In genomic region chr4:1043658-1044468, GRCh38 we compare ENCODE assay signal across 9 cellular contexts. TPM values are rescaled to one million over a fixed set of nuclear protein-coding genes. Genes with fewer than 3 reads are reported as not detected.
DNase-seq lines count a peak whose midpoint lies in the region; ATAC-seq and TF ChIP-seq lines count a peak whose summit lies in the region.
"Had no signal": no experiment of that assay in that cellular context is flagged by ENCODE, and none has a peak within 500 bp of the region (broad histone marks: within the 10 kb centered on the region; RNA-seq: fewer than 3 reads in every experiment).

No MANE protein-coding gene starts in this region.

- no peak overlapping the region for H3K27ac Mint-ChIP-seq in nephron progenitor cell

- H3K9me3 ChIP-seq in fibroblast of lung (ENCODE audit: control insufficient read depth, insufficient read depth, low read depth, low read length) = no peaks in the 10 kb centered on the region
- H3K9me3 ChIP-seq: BLaER1 had no signal

- H3K36me3 Mint-ChIP-seq in nephron progenitor cell (ENCODE audit: low read depth) = no peaks in the 10 kb centered on the region

- H3K27me3 ChIP-seq in fibroblast of lung (ENCODE audit: control insufficient read depth, insufficient read depth, low read length) = no peaks in the 10 kb centered on the region

- H4K20me1 ChIP-seq in fibroblast of lung (ENCODE audit: control insufficient read depth, extremely low read depth, insufficient read depth, low read length) = no peaks in the 10 kb centered on the region

- TF ChIP-seq CTCF in fibroblast of lung (conservative IDR thresholded peaks at IDR 0.05 in 1 of 2, IDR thresholded peaks at IDR 0.05 in 1 of 2; ENCODE audit: low read depth in 1 of 2, low read length in 2 of 2) (no peak), nephron progenitor cell (IDR thresholded peaks at IDR 0.05) (no peak)

- H3K4me1 Mint-ChIP-seq in nephron progenitor cell = peaks cover 64% of the 10 kb centered on the region

- H3K27me3 Mint-ChIP-seq in nephron progenitor cell (ENCODE audit: low read depth, poor library complexity) = peaks cover 46% of the 10 kb centered on the region

- DNase-seq in activated CD4-positive, CD25-positive, alpha-beta regulatory T cell (lab: John Stamatoyannopoulos, UW) = no peak
- DNase-seq in SKM-1 treated with dmso at 0.1 percent for 144 hours (lab: John Stamatoyannopoulos, UW; ENCODE audit: unreplicated experiment) (peak; percentile 76), fibroblast of lung (ENCODE audit: low read depth in 2 of 2) (peak; percentile 99), nephron progenitor cell (peak; percentile 61), ureter (ENCODE audit: low spot score) (peak; percentile 84)

- H3K4me1 ChIP-seq in fibroblast of lung (ENCODE audit: control insufficient read depth, extremely low read depth, insufficient read depth, low read length) = peaks cover 22% of the 10 kb centered on the region

- H3K79me2 ChIP-seq in fibroblast of lung (ENCODE audit: control insufficient read depth, insufficient read depth, low read length) = no peaks in the 10 kb centered on the region

- H3K36me3 ChIP-seq in fibroblast of lung (ENCODE audit: control insufficient read depth, insufficient read depth, low read length) = no peaks in the 10 kb centered on the region
- H3K36me3 ChIP-seq: BLaER1 had no signal

- no peaks in the 10 kb centered on the region for H3K9me3 Mint-ChIP-seq in nephron progenitor cell

- peak overlapping the region; percentile 85 for H3K27ac ChIP-seq in fibroblast of lung (ENCODE audit: insufficient read depth, low read length)
- H3K27ac ChIP-seq: BLaER1 had no signal

- ATAC-seq in activated CD4-positive, CD25-positive, alpha-beta regulatory T cell treated with anti-CD3 and anti-CD28 coated beads, Interleukin-2, amount 50 U/mL, for 24 hours = peak; percentile 45 to 52
- ATAC-seq in HG02759 (IDR thresholded peaks at IDR 0.05; ENCODE audit: unreplicated experiment) (no peak), HG03565 (IDR thresholded peaks at IDR 0.05; ENCODE audit: unreplicated experiment) (no peak)

- H3K4me2 ChIP-seq in fibroblast of lung (ENCODE audit: extremely low read depth, insufficient read depth, low read length) = peak overlapping the region; percentile 76
- H3K4me2 ChIP-seq: BLaER1 had no signal

- no peak overlapping the region for H3K4me3 Mint-ChIP-seq in nephron progenitor cell

- H3K4me3 ChIP-seq in fibroblast of lung (replicated peaks in 1 of 4; ENCODE audit: control extremely low read depth in 1 of 4, insufficient read depth in 1 of 4, low read depth in 3 of 4, low read length in 4 of 4) = peak overlapping the region in 1 of 4 experiments; percentile 20
- H3K4me3 ChIP-seq: BLaER1 had no signal

- peak overlapping the region; percentile 67 for H3K9ac ChIP-seq in fibroblast of lung (ENCODE audit: insufficient read depth, low read length)
- H3K9ac ChIP-seq: BLaER1 had no signal

- no peak overlapping the region for H2AFZ ChIP-seq in fibroblast of lung (ENCODE audit: low read length)

RNA-seq across cellular contexts. Expression of gene FGFRL1, which starts 32.4 kb away (rescaled TPM):
- total RNA-seq in fibroblast of lung (5.6 and 6.1 TPM in 2 replicates), ureter (13.0 TPM)
- 10.0 and 21.2 TPM in 2 replicates for polyA plus RNA-seq in fibroblast of lung
- 10.7 and 18.2 TPM in 2 replicates for polyA plus RNA-seq in fibroblast of lung (2012)
- 74.1 and 108 TPM in 2 replicates for polyA minus RNA-seq in fibroblast of lung (ENCODE audit: low replicate concordance)

RNA-seq across cellular contexts. Expression of gene SLC26A1, which starts 50.7 kb away (rescaled TPM):
- total RNA-seq in fibroblast of lung (0.26 and 0.33 TPM in 2 replicates), ureter (0.18 TPM)
- 0.05 and 0.07 TPM in 2 replicates for polyA plus RNA-seq in fibroblast of lung
- 0.86 and 1.7 TPM in 2 replicates for polyA plus RNA-seq in fibroblast of lung (2012)
- polyA minus RNA-seq in fibroblast of lung (ENCODE audit: low replicate concordance) = not detected in 2 replicates

RNA-seq across cellular contexts. Expression of gene IDUA, which starts 57.0 kb away (rescaled TPM):
- 10.3 and 11.1 TPM in 2 replicates for total RNA-seq in fibroblast of lung
- polyA plus RNA-seq in fibroblast of lung = 2.1 and 3.1 TPM in 2 replicates
- polyA plus RNA-seq in fibroblast of lung (2012) = 5.9 TPM in 2 replicates
- polyA minus RNA-seq in fibroblast of lung (ENCODE audit: low replicate concordance) = 4.8 and 6.4 TPM in 2 replicates
- 76.4 TPM for total RNA-seq in ureter

Comparison
In these comparisons a context has a peak if more than half of its experiments do, and no peak if none do; other contexts are left out.
1. ATAC-seq: peak in activated CD4-positive, CD25-positive, alpha-beta regulatory T cell treated with anti-CD3 and anti-CD28 coated beads, Interleukin-2, amount 50 U/mL, for 24 hours (2 of 2); none in HG02759 (single experiment) and HG03565 (single experiment).
2. DNase-seq: peak in SKM-1 treated with dmso at 0.1 percent for 144 hours (single experiment), fibroblast of lung (2 of 2), nephron progenitor cell (single experiment) and ureter (single experiment); none in activated CD4-positive, CD25-positive, alpha-beta regulatory T cell (0 of 4).